ENCODE assay signal across 21 cellular contexts in genomic region chr5:137280656-137281055, GRCh38.
"Had no signal": no experiment of that assay in that cellular context is flagged by ENCODE, and none has a peak within 500 bp of the region (broad histone marks: within the 10 kb centered on the region; RNA-seq: fewer than 3 reads in every experiment).

No MANE protein-coding gene starts in this region.

- H3K27me3 Mint-ChIP-seq: activated CD4-positive, alpha-beta memory T cell treated with anti-CD3 and anti-CD28 coated beads, Interleukin-2, amount 10 ng/mL, durations not matched to agents 7 days and 5 days; activated naive CD4-positive, alpha-beta T cell treated with anti-CD3 and anti-CD28 coated beads, Interleukin-2, amount 10 ng/mL, durations not matched to agents 7 days and 5 days; stimulated activated naive CD8-positive, alpha-beta T cell treated with anti-CD3 and anti-CD28 coated beads, Interleukin-15, Interleukin-2, amounts not matched to agents 100 ng/mL and 50 ng/mL, for 24 hours had no signal

- H3K4me1 Mint-ChIP-seq: activated CD4-positive, alpha-beta memory T cell treated with anti-CD3 and anti-CD28 coated beads, Interleukin-2, amount 10 ng/mL, durations not matched to agents 7 days and 5 days; activated naive CD4-positive, alpha-beta T cell treated with anti-CD3 and anti-CD28 coated beads, Interleukin-2, amount 10 ng/mL, durations not matched to agents 7 days and 5 days; nephron; T-helper 17 cell had no signal

- H3K27me3 ChIP-seq: body of pancreas, neutrophil, pancreas, tibial artery had no signal

- DNase-seq: activated CD4-positive, alpha-beta memory T cell treated with anti-CD3 and anti-CD28 coated beads, Interleukin-2, amount 10 ng/mL, durations not matched to agents 7 days and 5 days; activated CD4-positive, alpha-beta T cell treated with anti-CD3 and anti-CD28 coated beads for 48 hours; activated effector memory CD4-positive, alpha-beta T cell treated with anti-CD3 and anti-CD28 coated beads, Interleukin-2, amount 50 U/mL, for 16 hours; activated naive CD4-positive, alpha-beta T cell treated with anti-CD3 and anti-CD28 coated beads, Interleukin-2, amount 10 ng/mL, durations not matched to agents 7 days and 5 days; activated T-cell treated with anti-CD3 and anti-CD28 coated beads, Interleukin-2, amount 50 U/mL, for 72 hours; amygdala; body of pancreas; effector CD4-positive, alpha-beta T cell; erythroblast; foreskin fibroblast; left ventricle myocardium superior; pancreas; right cardiac atrium; stimulated activated CD4-positive, alpha-beta T cell treated with anti-CD3 and anti-CD28 coated beads, Interleukin-12 subunit alpha, Interleukin-12 subunit beta, amount 100 ng/mL, for 4 hours; substantia nigra; T-helper 17 cell; tibial artery had no signal

- H3K4me1 ChIP-seq: pancreas had no signal

- H3K9me3 ChIP-seq: body of pancreas, neutrophil, pancreas, tibial artery had no signal

- ATAC-seq: activated T-cell treated with anti-CD3 and anti-CD28 coated beads, Interleukin-2, amount 50 U/mL, for 72 hours; body of pancreas; left ventricle myocardium superior; pancreas; T-helper 17 cell had no signal

- H3K27ac Mint-ChIP-seq: activated CD4-positive, alpha-beta memory T cell treated with anti-CD3 and anti-CD28 coated beads, Interleukin-2, amount 10 ng/mL, durations not matched to agents 7 days and 5 days; activated naive CD4-positive, alpha-beta T cell treated with anti-CD3 and anti-CD28 coated beads, Interleukin-2, amount 10 ng/mL, durations not matched to agents 7 days and 5 days; activated T-cell treated with anti-CD3 and anti-CD28 coated beads, Interleukin-2, amount 50 U/mL, for 72 hours; nephron; stimulated activated naive CD8-positive, alpha-beta T cell treated with anti-CD3 and anti-CD28 coated beads, Interleukin-15, Interleukin-2, amounts not matched to agents 100 ng/mL and 50 ng/mL, for 24 hours; T-helper 17 cell had no signal

- H3K4me3 Mint-ChIP-seq: activated CD4-positive, alpha-beta memory T cell treated with anti-CD3 and anti-CD28 coated beads, Interleukin-2, amount 10 ng/mL, durations not matched to agents 7 days and 5 days; activated naive CD4-positive, alpha-beta T cell treated with anti-CD3 and anti-CD28 coated beads, Interleukin-2, amount 10 ng/mL, durations not matched to agents 7 days and 5 days; activated T-cell treated with anti-CD3 and anti-CD28 coated beads, Interleukin-2, amount 50 U/mL, for 72 hours; nephron; stimulated activated naive CD8-positive, alpha-beta T cell treated with anti-CD3 and anti-CD28 coated beads, Interleukin-15, Interleukin-2, amounts not matched to agents 100 ng/mL and 50 ng/mL, for 24 hours; T-helper 17 cell had no signal

- H3K36me3 ChIP-seq: cardiac muscle cell, neutrophil, pancreas, tibial artery had no signal

- H3K9me3 Mint-ChIP-seq: activated CD4-positive, alpha-beta memory T cell treated with anti-CD3 and anti-CD28 coated beads, Interleukin-2, amount 10 ng/mL, durations not matched to agents 7 days and 5 days; activated naive CD4-positive, alpha-beta T cell treated with anti-CD3 and anti-CD28 coated beads, Interleukin-2, amount 10 ng/mL, durations not matched to agents 7 days and 5 days; activated T-cell treated with anti-CD3 and anti-CD28 coated beads, Interleukin-2, amount 50 U/mL, for 72 hours; nephron; stimulated activated naive CD8-positive, alpha-beta T cell treated with anti-CD3 and anti-CD28 coated beads, Interleukin-15, Interleukin-2, amounts not matched to agents 100 ng/mL and 50 ng/mL, for 24 hours had no signal

- H3K27ac ChIP-seq: body of pancreas, cardiac muscle cell, neutrophil, pancreas, tibial artery had no signal

- H3K4me3 ChIP-seq: body of pancreas, cardiac muscle cell, pancreas, tibial artery had no signal

- H3K36me3 Mint-ChIP-seq: activated naive CD4-positive, alpha-beta T cell treated with anti-CD3 and anti-CD28 coated beads, Interleukin-2, amount 10 ng/mL, durations not matched to agents 7 days and 5 days had no signal
